ENCODE assay signal across 9 cellular contexts in the genomic region with DNA sequence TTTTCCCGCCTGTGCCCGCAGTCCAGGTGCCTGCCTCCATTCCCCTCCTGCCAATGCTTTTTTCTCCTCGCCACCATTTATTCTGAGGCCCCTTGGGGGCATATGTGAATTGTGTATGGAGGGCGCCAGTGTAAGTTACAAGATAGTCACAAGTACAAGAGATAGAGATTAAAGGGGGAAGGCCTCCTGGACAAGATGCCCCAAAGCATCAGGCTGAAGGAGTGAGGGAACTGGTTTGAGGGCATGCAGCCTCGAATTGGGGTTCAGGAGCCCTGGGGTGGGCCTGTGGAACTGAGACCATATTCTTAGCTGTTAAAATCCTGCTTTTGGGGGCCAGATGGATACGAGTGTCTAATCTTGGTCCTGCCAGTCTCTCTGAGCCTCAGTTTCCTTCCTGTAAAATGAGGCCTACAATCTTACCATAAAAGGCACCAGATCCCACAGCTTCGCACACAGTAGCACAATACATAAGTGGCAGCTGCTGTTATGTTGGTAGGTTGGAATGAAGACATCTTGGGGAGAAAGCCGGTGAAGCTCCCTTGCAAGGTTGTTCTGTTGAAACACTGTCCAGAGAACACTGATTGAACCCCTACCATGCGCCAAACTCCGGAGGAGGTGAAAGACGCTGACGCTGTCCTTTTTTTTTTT. TPM values are rescaled to one million over a fixed set of nuclear protein-coding genes. Genes with fewer than 3 reads are reported as not detected.
DNase-seq lines count a peak whose midpoint lies in the region; ATAC-seq, FAIRE-seq and TF ChIP-seq lines count a peak whose summit lies in the region.
"Had no signal": no experiment of that assay in that cellular context is flagged by ENCODE, and none has a peak within 500 bp of the region (broad histone marks: within the 10 kb centered on the region; RNA-seq: fewer than 3 reads in every experiment).

No MANE protein-coding gene starts in this region.

- peaks cover 11% of the 10 kb centered on the region for H3K4me1 Mint-ChIP-seq in endodermal cell

- peak overlapping the region; percentile 55 for H3K4me3 Mint-ChIP-seq in endodermal cell

- no peak for DNase-seq in OCI-LY7 (ENCODE audit: low spot score)
- DNase-seq in endodermal cell = no peak
- DNase-seq in small intestine = no peak
- DNase-seq in GM19240 (ENCODE audit: insufficient read length, low spot score) = no peak
- DNase-seq in D341Med (ENCODE audit: low spot score) = no peak
- DNase-seq in NCI-H1694 (lab: John Stamatoyannopoulos, UW) = no peak
- DNase-seq in DMS 273 treated with DMSO at 0.1 percent for 48 hours (lab: John Stamatoyannopoulos, UW) = no peak

- peaks cover 26% of the 10 kb centered on the region for H3K36me3 ChIP-seq in OCI-LY7 (ENCODE audit: insufficient read depth, low read length)
- H3K36me3 ChIP-seq in endodermal cell (ENCODE audit: control insufficient read depth, insufficient read depth, low read length) = peaks cover 20% of the 10 kb centered on the region
- peaks cover 6 to 15% of the 10 kb centered on the region in 2 donors for H3K36me3 ChIP-seq in small intestine (ENCODE audit: control insufficient read depth in 2 of 2, insufficient read depth in 2 of 2, low read length in 2 of 2)

- no peaks in the 10 kb centered on the region for H3K79me2 ChIP-seq in OCI-LY7 (ENCODE audit: insufficient read depth, low read depth, low read length)

- ATAC-seq in GM21619 (IDR thresholded peaks at IDR 0.05; ENCODE audit: unreplicated experiment) = peak; percentile 0

- H3K9me3 Mint-ChIP-seq in endodermal cell = no peaks in the 10 kb centered on the region

- peaks cover 18% of the 10 kb centered on the region for H3K36me3 Mint-ChIP-seq in endodermal cell (ENCODE audit: low read depth)

- no peak overlapping the region for H3K9ac ChIP-seq in endodermal cell (ENCODE audit: extremely low read depth, low read length, poor library complexity, severe bottlenecking)

- H3K4me3 ChIP-seq in OCI-LY7 (ENCODE audit: low read depth, low read length, poor library complexity, severe bottlenecking) (peak overlapping the region; percentile 80), endodermal cell (ENCODE audit: low read length) (no peak overlapping the region), small intestine (ENCODE audit: low read depth in 1 of 2, low read length in 2 of 2) (no peak overlapping the region)

- no peaks in the 10 kb centered on the region for H3K9me3 ChIP-seq in OCI-LY7 (ENCODE audit: low read length)
- H3K9me3 ChIP-seq in endodermal cell (ENCODE audit: control insufficient read depth, low read length) = no peaks in the 10 kb centered on the region
- H3K9me3 ChIP-seq in small intestine (ENCODE audit: control insufficient read depth, low read depth) = no peaks in the 10 kb centered on the region

- H3K4me1 ChIP-seq in OCI-LY7 (ENCODE audit: insufficient read depth, low read length, poor library complexity, severe bottlenecking) (peaks cover 19% of the 10 kb centered on the region), endodermal cell (ENCODE audit: control insufficient read depth, insufficient read depth, low read length) (peaks cover 5% of the 10 kb centered on the region), small intestine (ENCODE audit: control insufficient read depth in 2 of 2, insufficient read depth in 1 of 2, low read depth in 1 of 2, low read length in 1 of 2) (peaks cover 2 to 3% of the 10 kb centered on the region in 2 donors)

- intact Hi-C loops in OCI-LY7 (cut with micrococcal nuclease; ENCODE audit: unreplicated experiment) = loop anchor here (1.0 to 10.0 kb wide), 4 partner anchors 48 to 994 kb away; no protein-coding TSS in a partner anchor

- TF ChIP-seq CTCF in OCI-LY7 (conservative IDR thresholded peaks at IDR 0.05; ENCODE audit: low read length) (no peak; the same call in none of the 2 replicates), endodermal cell (conservative IDR thresholded peaks at IDR 0.05) (no peak)

- no peak overlapping the region for H3K27ac ChIP-seq in OCI-LY7 (ENCODE audit: low read depth, low read length, poor library complexity, severe bottlenecking)
- H3K27ac ChIP-seq in endodermal cell (ENCODE audit: low read depth, low read length) = no peak overlapping the region
- H3K27ac ChIP-seq in small intestine (ENCODE audit: low read depth in 1 of 2, low read length in 1 of 2) = peak overlapping the region; percentile 50 to 74

- no peak for FAIRE-seq in small intestine (lab: Jason Lieb, UNC)
- FAIRE-seq: colon had no signal

- H3K27ac Mint-ChIP-seq in endodermal cell = no peak overlapping the region

- peak overlapping the region; percentile 52 for H3K4me2 ChIP-seq in OCI-LY7 (ENCODE audit: low read length)

- peaks cover under 1% of the 10 kb centered on the region; the same call in 1 of the 2 replicates for H4K20me1 ChIP-seq in OCI-LY7 (ENCODE audit: insufficient read depth, low read length)

- peak overlapping the region; percentile 98 for H2AFZ ChIP-seq in OCI-LY7 (ENCODE audit: low read length)

- POLR2A ChIA-PET in OCI-LY7 (lab: Charles Lee) = interaction anchor here (0.6 to 1.4 kb wide), 3 partner anchors 48 to 209 kb away, joined by 3 to 6 read pairs (median 3); no protein-coding TSS in a partner anchor

- H3K27me3 ChIP-seq in endodermal cell (ENCODE audit: control insufficient read depth, insufficient read depth, low read length, poor library complexity, severe bottlenecking) = no peaks in the 10 kb centered on the region
- H3K27me3 ChIP-seq in small intestine (ENCODE audit: control insufficient read depth in 2 of 2, insufficient read depth in 2 of 2, low read length in 2 of 2) = no peaks in the 10 kb centered on the region

- BruUV-seq in OCI-LY7 (replicated peaks; lab: Mats Ljungman, UMichigan) = no TSS peak

- CTCF ChIA-PET in OCI-LY7 (lab: Charles Lee; ENCODE audit: unreplicated experiment) = interaction anchor here (0.5 to 1.4 kb wide), 4 partner anchors 25 to 376 kb away, joined by 3 to 8 read pairs (median 4); a partner anchor contains a TSS

- H3K27me3 Mint-ChIP-seq in endodermal cell (ENCODE audit: insufficient read depth) = no peaks in the 10 kb centered on the region

- 65 to 87% methylated on average over 7 to 12 of the region's 12 CpGs for WGBS in endodermal cell (ENCODE audit: insufficient coverage in 1 of 2, insufficient read length in 1 of 2), 2 experiments
- WGBS in small intestine, 3 donors = 47 to 53% (median 51%) methylated on average over 12 of the region's 12 CpGs

- H3K9me2 ChIP-seq in OCI-LY7 (ENCODE audit: insufficient read depth, low read length) = no peaks in the 10 kb centered on the region

RNA-seq across cellular contexts. Expression of a gene that starts 0.5 kb away (rescaled TPM):
- total RNA-seq in OCI-LY7 (2014; rRNA removed; shearing (Covaris generic)) = 20.7 and 37.7 TPM in 2 replicates
- total RNA-seq in OCI-LY7 (2022) (37.6 and 47.2 TPM in 2 replicates), endodermal cell (10 to 100 TPM in 1 of 2 donors, 1 to 10 TPM in 1; 9.6 to 14.4 TPM)
- 9.8 TPM for polyA plus RNA-seq in endodermal cell (2013, experiment 1 of 2)
- polyA plus RNA-seq in endodermal cell (2013, experiment 2 of 2) = 9.0 TPM
- 100 to 1,000 TPM; 132 to 510 (median 325) TPM for polyA plus RNA-seq in small intestine

RNA-seq across cellular contexts. Expression of a gene that starts 25.7 kb away (rescaled TPM):
- total RNA-seq in OCI-LY7 (2014; rRNA removed; shearing (Covaris generic)) = 77.8 and 81.4 TPM in 2 replicates
- total RNA-seq in OCI-LY7 (2022) (148 and 182 TPM in 2 replicates), endodermal cell (100 to 1,000 TPM; 277 to 292 TPM)
- 259 TPM for polyA plus RNA-seq in endodermal cell (2013, experiment 1 of 2)
- 244 TPM for polyA plus RNA-seq in endodermal cell (2013, experiment 2 of 2)
- polyA plus RNA-seq in small intestine = 100 to 1,000 TPM; 181 to 313 (median 290) TPM

Comparison
In these comparisons a context has a peak if more than half of its experiments do, and no peak if none do; other contexts are left out.
1. H3K27ac ChIP-seq: peak in small intestine (2 of 2); none in OCI-LY7 (single experiment) and endodermal cell (single experiment).